8 cellular contexts compared by ENCODE assay signal in genomic region chr1:45490623-45491463, GRCh38. TPM values are rescaled to one million over a fixed set of nuclear protein-coding genes. Genes with fewer than 3 reads are reported as not detected.
A peak's percentile ranks its signal among the peaks of the same experiment; 100 is the strongest.
DNase-seq lines count a peak whose midpoint lies in the region; ATAC-seq, FAIRE-seq and TF ChIP-seq lines count a peak whose summit lies in the region.

TSS of gene TESK2 (minus strand) at chr1:45491163. CDS start at chr1:45457785, 33,378 bp downstream.

- peak; percentile 82 for FAIRE-seq in D721Med (lab: Jason Lieb, UNC)
- FAIRE-seq in endothelial cell of umbilical vein (lab: Jason Lieb, UNC) = peak; percentile 99

- H3K4me3 ChIP-seq in endothelial cell of umbilical vein (replicated peaks in 1 of 3; ENCODE audit: insufficient read depth in 1 of 3, low read depth in 1 of 3, low read length in 3 of 3) (peak within 1 kb of the TSS; percentile 53 to 63 (median 56)), mesodermal cell (ENCODE audit: extremely low read depth, insufficient read depth, low read length, poor library complexity, severe bottlenecking) (peak within 1 kb of the TSS; percentile 68)

- H4K20me1 ChIP-seq in endothelial cell of umbilical vein (replicated peaks; ENCODE audit: control insufficient read depth, extremely low read depth, insufficient read depth, low read length) = no peaks in the 10 kb centered on the region

- dilution Hi-C loops in endothelial cell of umbilical vein (cut with MboI; ENCODE audit: extremely low pct_ligation_motif_present, low sequenced_read_pairs) = loop anchor here (25.0 kb wide), 1 partner anchor 129 kb away; no protein-coding TSS in a partner anchor

- CTCF ChIA-PET in endothelial cell of umbilical vein (lab: Charles Lee) = interaction anchor here (0.8 to 9.8 kb wide), 14 partner anchors 9 to 691 kb away, joined by 3 to 457 read pairs (median 9); partner anchors contain the start of genes CCDC163, HECTD3, MMACHC and MUTYH

- no peaks in the 10 kb centered on the region for H3K9me1 ChIP-seq in endothelial cell of umbilical vein (replicated peaks; ENCODE audit: control insufficient read depth, extremely low read depth, insufficient read depth, low read length)

- peak within 1 kb of the TSS; percentile 97 for H2AFZ ChIP-seq in endothelial cell of umbilical vein (ENCODE audit: low read depth, low read length)

- H3K36me3 ChIP-seq in endothelial cell of umbilical vein (ENCODE audit: control insufficient read depth in 2 of 2, extremely low read depth in 1 of 2, insufficient read depth in 2 of 2, low read length in 2 of 2) (no peaks in the 10 kb centered on the region), mesodermal cell (ENCODE audit: control insufficient read depth, insufficient read depth, low read length) (no peaks in the 10 kb centered on the region)

- H3K4me1 ChIP-seq in endothelial cell of umbilical vein (ENCODE audit: control insufficient read depth, extremely low read depth, insufficient read depth, low read length) (peaks cover 6% of the 10 kb centered on the region), mesodermal cell (ENCODE audit: control insufficient read depth, insufficient read depth, low read length, poor library complexity, severe bottlenecking) (no peaks in the 10 kb centered on the region)

- DNase-seq in D721Med (ENCODE audit: insufficient read length, low spot score) = peak; percentile 86
- DNase-seq in HUDEP-2 (lab: John Stamatoyannopoulos, UW; ENCODE audit: unreplicated experiment in 76 of 76) = peak in 75 of 76 experiments; percentile 52 to 99 (median 97)
- DNase-seq in NOMO-1 treated with DMSO at 0.1 percent for 48 hours (lab: John Stamatoyannopoulos, UW; ENCODE audit: unreplicated experiment) = peak; percentile 100
- DNase-seq in activated CD8-positive, alpha-beta memory T cell treated with anti-CD3 and anti-CD28 coated beads, Interleukin-2, amount 50 U/mL, for 1 hour (ENCODE audit: extremely low read depth) = peak; percentile 94
- DNase-seq in endothelial cell of umbilical vein (ENCODE audit: low read depth, low spot score) = peak; percentile 100
- DNase-seq in stimulated activated CD8-positive, alpha-beta memory T cell treated with anti-CD3 and anti-CD28 coated beads, Interleukin-15, amount 100 ng/mL, for 24 hours (ENCODE audit: low read depth) = peak; percentile 90

- peaks cover 8 to 10% of the 10 kb centered on the region in 2 experiments for H3K27me3 ChIP-seq in endothelial cell of umbilical vein (ENCODE audit: control insufficient read depth in 2 of 2, insufficient read depth in 2 of 2, low read length in 2 of 2)

- peak within 1 kb of the TSS; percentile 72 for H3K4me2 ChIP-seq in endothelial cell of umbilical vein (ENCODE audit: insufficient read depth, low read length)

- intact Hi-C loops in endothelial cell of umbilical vein (cut with micrococcal nuclease) = loop anchor here (1.0 to 10.0 kb wide), 5 partner anchors 9 to 656 kb away; partner anchors contain the start of genes CCDC163, MMACHC, MUTYH and TOE1

- TF ChIP-seq CTCF in D721Med (IDR thresholded peaks at IDR 0.05; ENCODE audit: insufficient read depth, missing control alignments) = no peak
- peak in 1 of 2 donors; percentile 32 for TF ChIP-seq CTCF in endothelial cell of umbilical vein (IDR thresholded peaks at IDR 0.05; ENCODE audit: extremely low read depth in 1 of 2, insufficient read depth in 1 of 2, low read depth in 1 of 2, low read length in 2 of 2)

- POLR2A ChIA-PET in endothelial cell of umbilical vein (lab: Charles Lee) = interaction anchor here (0.6 to 4.3 kb wide), 6 partner anchors 9 to 151 kb away, joined by 3 to 28 read pairs (median 4); partner anchors contain the start of genes CCDC163, MMACHC, PRDX1 and TOE1

- H3K9ac ChIP-seq in endothelial cell of umbilical vein (replicated peaks; ENCODE audit: extremely low read depth, insufficient read depth, low read length) = peak within 1 kb of the TSS; percentile 50

- H3K79me2 ChIP-seq in endothelial cell of umbilical vein (ENCODE audit: control insufficient read depth, insufficient read depth, low read length) = no peaks in the 10 kb centered on the region

- no peak for TF ChIP-seq POLR2A in endothelial cell of umbilical vein (IDR thresholded peaks at IDR 0.05; ENCODE audit: low read depth, low read length)

- 1 to 2% methylated on average over 39 to 59 of the region's 64 CpGs for WGBS in mesodermal cell (ENCODE audit: insufficient coverage in 2 of 2), 2 experiments

- no peaks in the 10 kb centered on the region for H3K9me3 ChIP-seq in endothelial cell of umbilical vein (replicated peaks; ENCODE audit: control insufficient read depth, insufficient read depth, low read length)
- no peaks in the 10 kb centered on the region for H3K9me3 ChIP-seq in mesodermal cell (ENCODE audit: control insufficient read depth, low read length)

- ATAC-seq in GM21423 (IDR thresholded peaks at IDR 0.05; ENCODE audit: unreplicated experiment) = peak; percentile 86

- BruUV-seq in endothelial cell of umbilical vein (replicated peaks; lab: Mats Ljungman, UMichigan) = no TSS peak

- H3K27ac ChIP-seq in endothelial cell of umbilical vein (ENCODE audit: insufficient read depth, low read depth, low read length) (no peak within 1 kb of the TSS), mesodermal cell (ENCODE audit: low read depth, low read length, severe bottlenecking) (no peak within 1 kb of the TSS)

TF ChIP-seq in endothelial cell of umbilical vein, 7 proteins besides CTCF, POLR2A, EP300 and RAD21:
- TF ChIP-seq JUN (IDR thresholded peaks at IDR 0.05; ENCODE audit: borderline replicate concordance, insufficient read depth, insufficient read length, low read depth) = no peak
- TF ChIP-seq MAX (IDR thresholded peaks at IDR 0.05; ENCODE audit: insufficient read depth, insufficient read length) = peak; percentile 98
TF ChIP-seq in endothelial cell of umbilical vein: peak in this region for 1.

RNA-seq across cellular contexts. Expression of gene TESK2, which starts in this region (rescaled TPM):
- 2.1 and 2.2 TPM in 2 replicates for total RNA-seq in endothelial cell of umbilical vein
- 2.3 and 2.6 TPM in 2 replicates for polyA plus RNA-seq in endothelial cell of umbilical vein
- 2.4 and 2.5 TPM in 2 replicates for polyA plus RNA-seq in endothelial cell of umbilical vein (2011; cell fraction: cytosol; rRNA removed)
- polyA plus RNA-seq in endothelial cell of umbilical vein (2011; cell fraction: nucleus; rRNA removed) = 3.1 and 4.9 TPM in 2 replicates
- polyA plus RNA-seq in endothelial cell of umbilical vein (2012) = 0.78 and 1.1 TPM in 2 replicates
- 2.7 TPM in 2 replicates for polyA minus RNA-seq in endothelial cell of umbilical vein
- 1.3 TPM for polyA minus RNA-seq in endothelial cell of umbilical vein (2011; cell fraction: cytosol; rRNA and poly(A)+ RNA removed)
- polyA minus RNA-seq in endothelial cell of umbilical vein (2011; cell fraction: nucleus; rRNA and poly(A)+ RNA removed) = 1.3 and 2.1 TPM in 2 replicates
- polyA plus RNA-seq in mesodermal cell (2013, experiment 1 of 2) = 4.1 TPM
- polyA plus RNA-seq in mesodermal cell (2013, experiment 2 of 2) = 3.6 TPM
